In the genomic region with DNA sequence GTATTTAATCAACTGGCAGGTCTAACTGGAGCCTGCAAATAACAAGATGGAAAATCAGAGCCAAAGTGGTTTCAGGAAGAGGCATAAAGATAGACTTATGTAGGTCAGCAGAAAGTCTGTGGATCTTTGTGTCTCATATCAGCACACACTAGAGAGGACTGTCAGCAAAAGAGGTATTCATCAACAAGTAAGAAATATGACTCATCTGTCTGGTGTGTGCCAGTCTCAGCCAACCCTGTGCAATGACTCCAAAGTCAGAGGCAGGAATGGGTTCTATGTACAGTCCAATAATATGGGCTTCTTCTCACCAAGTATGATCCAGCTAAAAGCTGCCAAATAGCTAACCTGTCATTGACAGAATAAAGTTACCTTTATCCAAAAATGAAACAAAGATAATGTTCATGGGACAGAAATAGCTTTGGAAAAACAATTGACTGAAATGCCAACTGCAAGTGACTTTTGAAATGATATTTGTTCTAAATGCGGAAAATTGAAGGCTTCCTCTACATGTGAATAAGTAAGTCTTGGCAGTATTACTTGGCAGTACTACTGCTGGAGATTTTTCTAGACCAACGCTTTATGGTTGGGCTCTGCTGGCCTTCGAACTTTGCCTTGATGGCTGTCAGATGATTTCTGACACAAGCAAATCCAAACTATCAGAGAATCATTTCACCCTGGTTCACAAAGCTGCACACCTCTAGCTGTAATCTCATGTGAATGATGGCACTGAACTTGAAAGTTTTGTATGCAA, we compare ENCODE assay signal across 12 cellular contexts.
DNase-seq lines count a peak whose midpoint lies in the region; ATAC-seq, FAIRE-seq and TF ChIP-seq lines count a peak whose summit lies in the region.
"Had no signal": no experiment of that assay in that cellular context is flagged by ENCODE, and none has a peak within 500 bp of the region (broad histone marks: within the 10 kb centered on the region; RNA-seq: fewer than 3 reads in every experiment).

No MANE protein-coding gene starts in this region.

- no TSS peak for BruUV-seq in mammary epithelial cell (replicated peaks; lab: Mats Ljungman, UMichigan)

- no peak for TF ChIP-seq POLR2A in A549 (IDR thresholded peaks at IDR 0.05; ENCODE audit: low read length)

- ATAC-seq in A549, result peak; percentile 99
- no peak for ATAC-seq in GM19397 (IDR thresholded peaks at IDR 0.05; ENCODE audit: unreplicated experiment)
- ATAC-seq in HG02870 (IDR thresholded peaks at IDR 0.05; ENCODE audit: unreplicated experiment), result no peak

- in situ Hi-C loops in mammary epithelial cell (cut with MboI; ENCODE audit: low sequenced_read_pairs in 2 of 2), result no loop called here

- dilution Hi-C loops in mammary epithelial cell (cut with HindIII; ENCODE audit: low sequenced_read_pairs), result no loop called here

- FAIRE-seq in A549 (lab: Jason Lieb, UNC), result peak; percentile 97

- H4K20me1 ChIP-seq in mammary epithelial cell (ENCODE audit: insufficient read depth, low read length), result no peaks in the 10 kb centered on the region

- TF ChIP-seq CTCF in A549 (IDR thresholded peaks at IDR 0.05), result no peak
- no peak for TF ChIP-seq CTCF in mammary epithelial cell (conservative IDR thresholded peaks at IDR 0.05 in 1 of 2, IDR thresholded peaks at IDR 0.05 in 1 of 2; ENCODE audit: extremely low read depth in 1 of 2, insufficient read depth in 1 of 2, low read depth in 1 of 2, low read length in 2 of 2)

- no peak overlapping the region for H2AFZ ChIP-seq in mammary epithelial cell (ENCODE audit: low read depth, low read length)

- no peaks in the 10 kb centered on the region for H3K27me3 ChIP-seq in mammary epithelial cell (ENCODE audit: insufficient read depth, low read length)
- H3K27me3 ChIP-seq: esophagus squamous epithelium had no signal

- POLR2A ChIA-PET in A549 (lab: Yijun Ruan, JAX), result interaction anchor here (0.5 to 1.1 kb wide), 2 partner anchors 30 to 272 kb away, joined by 3 to 4 read pairs; a partner anchor contains a TSS

- DNase-seq in A549 (ENCODE audit: low read depth in 1 of 2, low spot score in 1 of 2), result peak; percentile 30 to 60
- peak; percentile 80 for DNase-seq in LHCN-M2 (ENCODE audit: low read depth)
- peak; percentile 74 for DNase-seq in mammary epithelial cell
- DNase-seq in hepatic stellate cell (ENCODE audit: low spot score), result peak; percentile 8
- no peak for DNase-seq in putamen (ENCODE audit: low spot score)
- DNase-seq in stimulated activated CD4-positive, alpha-beta T cell treated with anti-CD3 and anti-CD28 coated beads, Interleukin-15, amount 100 ng/mL, for 24 hours, result no peak
- DNase-seq: activated CD4-positive, alpha-beta T cell treated with anti-CD3 and anti-CD28 coated beads for 48 hours; esophagus squamous epithelium; NCI-H2107 had no signal

- H3K27ac ChIP-seq in A549 (peak overlapping the region; percentile 72 to 81), mammary epithelial cell (ENCODE audit: insufficient read depth, low read depth, low read length) (no peak overlapping the region)
- H3K27ac ChIP-seq: esophagus squamous epithelium, skin epidermis had no signal

- 0 out of 5 replicates have a peak, but pooled peaks of 1 of the 2 experiments have one; percentile 19 for TF ChIP-seq RAD21 in A549 (conservative IDR thresholded peaks at IDR 0.05 in 1 of 2, IDR thresholded peaks at IDR 0.05 in 1 of 2)

- no peaks in the 10 kb centered on the region for H3K79me2 ChIP-seq in mammary epithelial cell (ENCODE audit: insufficient read depth, low read length)

- H3K9me3 ChIP-seq in A549 (no peaks in the 10 kb centered on the region), mammary epithelial cell (replicated peaks; ENCODE audit: insufficient read depth, low read length) (no peaks in the 10 kb centered on the region)
- H3K9me3 ChIP-seq: esophagus squamous epithelium had no signal

- H3K9ac ChIP-seq in mammary epithelial cell (ENCODE audit: insufficient read depth, low read length), result no peak overlapping the region

- intact Hi-C loops in mammary epithelial cell (cut with micrococcal nuclease), result no loop called here

- CTCF ChIA-PET in A549 (lab: Yijun Ruan, JAX), result interaction anchor here (1.1 to 1.4 kb wide), 3 partner anchors 10 to 23 kb away, joined by 3 to 6 read pairs (median 3); no protein-coding TSS in a partner anchor
- CTCF ChIA-PET in mammary epithelial cell (lab: Charles Lee; ENCODE audit: low non-redundant PET), result no interaction called here

- peaks cover 19% of the 10 kb centered on the region for H3K4me1 ChIP-seq in A549
- H3K4me1 ChIP-seq in mammary epithelial cell (ENCODE audit: insufficient read depth, low read length), result peaks cover 6% of the 10 kb centered on the region
- H3K4me1 ChIP-seq: esophagus squamous epithelium had no signal

- 67% methylated on average over 3 of the region's 3 CpGs for WGBS in A549 (ENCODE audit: missing lambda C conversion rate)
- 98% methylated on average over 3 of the region's 3 CpGs for WGBS in mammary epithelial cell (ENCODE audit: low coverage, missing lambda C conversion rate)

- no peaks in the 10 kb centered on the region for H3K36me3 ChIP-seq in mammary epithelial cell (ENCODE audit: insufficient read depth, low read length)
- H3K36me3 ChIP-seq: esophagus squamous epithelium had no signal

- H3K4me3 ChIP-seq in A549, result no peak overlapping the region
- no peak overlapping the region for H3K4me3 ChIP-seq in mammary epithelial cell (replicated peaks in 1 of 3; ENCODE audit: insufficient read depth in 1 of 3, low read depth in 2 of 3, low read length in 3 of 3)
- H3K4me3 ChIP-seq: esophagus squamous epithelium, skin epidermis had no signal

- H3K4me2 ChIP-seq in A549 (peak overlapping the region; percentile 72), mammary epithelial cell (ENCODE audit: insufficient read depth, low read depth, low read length) (no peak overlapping the region)

- no peak for TF ChIP-seq EP300 in A549 (IDR thresholded peaks at IDR 0.05)

TF ChIP-seq in A549, 52 proteins besides CTCF, POLR2A, EP300 and RAD21:
- no peak for TF ChIP-seq EHF (CRISPR knock-in tag; IDR thresholded peaks at IDR 0.05)
- TF ChIP-seq, protein P1, sequence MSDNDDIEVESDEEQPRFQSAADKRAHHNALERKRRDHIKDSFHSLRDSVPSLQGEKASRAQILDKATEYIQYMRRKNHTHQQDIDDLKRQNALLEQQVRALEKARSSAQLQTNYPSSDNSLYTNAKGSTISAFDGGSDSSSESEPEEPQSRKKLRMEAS (IDR thresholded peaks at IDR 0.05), result 0 out of 2 replicates have a peak, but pooled peaks have one; percentile 18
- TF ChIP-seq, protein P2, sequence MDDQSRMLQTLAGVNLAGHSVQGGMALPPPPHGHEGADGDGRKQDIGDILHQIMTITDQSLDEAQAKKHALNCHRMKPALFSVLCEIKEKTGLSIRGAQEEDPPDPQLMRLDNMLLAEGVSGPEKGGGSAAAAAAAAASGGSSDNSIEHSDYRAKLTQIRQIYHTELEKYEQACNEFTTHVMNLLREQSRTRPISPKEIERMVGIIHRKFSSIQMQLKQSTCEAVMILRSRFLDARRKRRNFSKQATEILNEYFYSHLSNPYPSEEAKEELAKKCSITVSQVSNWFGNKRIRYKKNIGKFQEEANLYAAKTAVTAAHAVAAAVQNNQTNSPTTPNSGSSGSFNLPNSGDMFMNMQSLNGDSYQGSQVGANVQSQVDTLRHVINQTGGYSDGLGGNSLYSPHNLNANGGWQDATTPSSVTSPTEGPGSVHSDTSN (IDR thresholded peaks at IDR 0.05), result no peak
- TF ChIP-seq NFE2L2 (conservative IDR thresholded peaks at IDR 0.05; ENCODE audit: low read length), result no peak
- TF ChIP-seq JUNB (IDR thresholded peaks at IDR 0.05), result peak; percentile 59; the same call in 1 of the 2 replicates
- TF ChIP-seq FOSB (CRISPR knock-in tag; IDR thresholded peaks at IDR 0.05), result no peak
- peak; percentile 67 for TF ChIP-seq FOSL2 (IDR thresholded peaks at IDR 0.05)
- TF ChIP-seq FOSL2 (CRISPR knock-in tag; IDR thresholded peaks at IDR 0.05), result peak; percentile 84
- TF ChIP-seq HOXA7 (CRISPR knock-in tag; IDR thresholded peaks at IDR 0.05), result no peak
- TF ChIP-seq RNF2 (IDR thresholded peaks at IDR 0.05; ENCODE audit: borderline replicate concordance, low read depth), result no peak

Comparison
In these comparisons a context has a peak if more than half of its experiments do, and no peak if none do; other contexts are left out.
1. ATAC-seq: peak in A549 (2 of 2); none in GM19397 (single experiment) and HG02870 (single experiment).
2. DNase-seq: peak in A549 (2 of 2), LHCN-M2 (single experiment), mammary epithelial cell (single experiment) and hepatic stellate cell (single experiment); none in putamen (single experiment) and stimulated activated CD4-positive, alpha-beta T cell treated with anti-CD3 and anti-CD28 coated beads, Interleukin-15, amount 100 ng/mL, for 24 hours (single experiment).